14 cellular contexts compared by ENCODE assay signal in genomic region chr19:45590300-45591003, GRCh38. TPM values are rescaled to one million over a fixed set of nuclear protein-coding genes. Genes with fewer than 3 reads are reported as not detected.
DNase-seq lines count a peak whose midpoint lies in the region; ATAC-seq, FAIRE-seq and TF ChIP-seq lines count a peak whose summit lies in the region.
"Had no signal": no experiment of that assay in that cellular context is flagged by ENCODE, and none has a peak within 500 bp of the region (broad histone marks: within the 10 kb centered on the region; RNA-seq: fewer than 3 reads in every experiment).

No MANE protein-coding gene starts in this region.

- H3K27ac ChIP-seq in C4-2B (peak overlapping the region; percentile 8; the same call in 1 of the 2 replicates), HEK293 (ENCODE audit: extremely low read depth, low read depth, low read length) (no peak overlapping the region), astrocyte (ENCODE audit: low read depth, low read length) (no peak overlapping the region)
- H3K27ac ChIP-seq: RWPE1, SJSA1 had no signal

- no peaks in the 10 kb centered on the region for H3K36me3 Mint-ChIP-seq in astrocyte (ENCODE audit: low read depth, unreplicated experiment)
- H3K36me3 Mint-ChIP-seq in neural crest cell (ENCODE audit: low read depth) = no peaks in the 10 kb centered on the region
- H3K36me3 Mint-ChIP-seq: CD4-positive, alpha-beta memory T cell had no signal

- H3K27ac Mint-ChIP-seq in astrocyte (ENCODE audit: unreplicated experiment) (no peak overlapping the region), neural crest cell (ENCODE audit: unreplicated experiment) (no peak overlapping the region)

- TF ChIP-seq CTCF in C4-2B (conservative IDR thresholded peaks at IDR 0.05) (no peak), HEK293 (tag by site-specific recombination; IDR thresholded peaks at IDR 0.05) (no peak), astrocyte (IDR thresholded peaks at IDR 0.05; ENCODE audit: insufficient read depth, low read depth, low read length) (no peak), neural crest cell (conservative IDR thresholded peaks at IDR 0.05) (no peak)

- H3K9me3 ChIP-seq in HEK293 (ENCODE audit: control insufficient read depth, insufficient read depth, low read depth, low read length) (no peaks in the 10 kb centered on the region), astrocyte (ENCODE audit: insufficient read depth, low read depth, low read length) (no peaks in the 10 kb centered on the region)
- H3K9me3 ChIP-seq: BE2C, SJSA1 had no signal

- no peak overlapping the region for H2AFZ ChIP-seq in astrocyte (ENCODE audit: low read depth, low read length)

- ATAC-seq in Right ventricle myocardium superior (ENCODE audit: poor library complexity) = no peak

- peak overlapping the region; percentile 11 for H3K4me2 ChIP-seq in astrocyte (ENCODE audit: low read length)

- peaks cover 2% of the 10 kb centered on the region for H3K9me3 Mint-ChIP-seq in astrocyte (ENCODE audit: unreplicated experiment)
- no peaks in the 10 kb centered on the region for H3K9me3 Mint-ChIP-seq in neural crest cell

- intact Hi-C loops in Right ventricle myocardium superior (cut with DNase I) = no loop called here

- H3K27me3 Mint-ChIP-seq in astrocyte (ENCODE audit: low read depth, unreplicated experiment) (peaks cover 4% of the 10 kb centered on the region), neural crest cell (ENCODE audit: low read depth) (peaks cover 55% of the 10 kb centered on the region)

- H3K27me3 ChIP-seq in astrocyte (ENCODE audit: insufficient read depth, low read length) = no peaks in the 10 kb centered on the region
- H3K27me3 ChIP-seq: BE2C, SJSA1 had no signal

- no peaks in the 10 kb centered on the region for H3K79me2 ChIP-seq in astrocyte (ENCODE audit: insufficient read depth, low read length)

- no peak for FAIRE-seq in astrocyte (lab: Jason Lieb, UNC)

- DNase-seq in astrocyte (ENCODE audit: low read depth) = no peak
- no peak for DNase-seq in neural crest cell (ENCODE audit: low read depth, low spot score)
- no peak for DNase-seq in Right ventricle myocardium superior
- no peak for DNase-seq in ureter (ENCODE audit: low spot score)
- DNase-seq in T-helper 9 cell = no peak
- DNase-seq: HCEC 1CT, NCI-H187 treated with DMSO at 0.1 percent for 48 hours had no signal

- no peak overlapping the region for H3K4me3 Mint-ChIP-seq in astrocyte (ENCODE audit: unreplicated experiment)
- H3K4me3 Mint-ChIP-seq in neural crest cell = peak overlapping the region; percentile 8
- H3K4me3 Mint-ChIP-seq: CD4-positive, alpha-beta memory T cell had no signal

- no peaks in the 10 kb centered on the region for H4K20me1 ChIP-seq in astrocyte (ENCODE audit: insufficient read depth, low read length)

- no peak overlapping the region for H3K9ac ChIP-seq in astrocyte (ENCODE audit: low read length)

- no peaks in the 10 kb centered on the region for H3K4me1 Mint-ChIP-seq in astrocyte (ENCODE audit: low read depth, unreplicated experiment)
- no peaks in the 10 kb centered on the region for H3K4me1 Mint-ChIP-seq in neural crest cell

- H3K4me1 ChIP-seq in HEK293 (ENCODE audit: control insufficient read depth, insufficient read depth, low read length) (peaks cover under 1% of the 10 kb centered on the region; the same call in 1 of the 2 replicates), astrocyte (ENCODE audit: insufficient read depth, low read length) (no peaks in the 10 kb centered on the region)
- H3K4me1 ChIP-seq: BE2C had no signal

- no peaks in the 10 kb centered on the region for H3K36me3 ChIP-seq in HEK293 (ENCODE audit: control insufficient read depth in 2 of 2, insufficient read depth in 1 of 2, low read length in 2 of 2)
- H3K36me3 ChIP-seq in astrocyte (ENCODE audit: insufficient read depth, low read length) = no peaks in the 10 kb centered on the region
- H3K36me3 ChIP-seq: BE2C, SJSA1 had no signal

- no peak overlapping the region for H3K4me3 ChIP-seq in HEK293 (ENCODE audit: low read depth, low read length)
- no peak overlapping the region for H3K4me3 ChIP-seq in astrocyte (ENCODE audit: insufficient read depth, low read depth, low read length)
- H3K4me3 ChIP-seq: SJSA1 had no signal

- CTCF ChIA-PET in HEK293 (lab: Yijun Ruan, JAX) = interaction anchor here (0.6 to 2.6 kb wide), 7 partner anchors 15 to 208 kb away, joined by 3 to 36 read pairs (median 5); partner anchors contain the start of gene QPCTL

- POLR2A ChIA-PET in HEK293 (lab: Yijun Ruan, JAX) = interaction anchor here (1.2 kb wide), 1 partner anchor 51 kb away, joined by 3 read pairs; no protein-coding TSS in a partner anchor

TF ChIP-seq in HEK293, 187 proteins besides CTCF, POLR2A, EP300 and RAD21:
- TF ChIP-seq ZNF121 (tag by site-specific recombination; IDR thresholded peaks at IDR 0.05) (peak; percentile 42; the same call in 1 of the 2 replicates), KLF9 (tag by site-specific recombination; IDR thresholded peaks at IDR 0.05; ENCODE audit: low read depth) (no peak), ZNF544 (tag by site-specific recombination; IDR thresholded peaks at IDR 0.05) (no peak)

RNA-seq across cellular contexts. Expression of gene OPA3, which starts 5.8 kb away (rescaled TPM):
- 12.4 and 12.8 TPM in 2 replicates for total RNA-seq in astrocyte
- 14.8 and 15.7 TPM in 2 replicates for total RNA-seq in neural crest cell
- total RNA-seq in Right ventricle myocardium superior = 22.8 TPM
- 21.1 TPM for total RNA-seq in ureter

RNA-seq across cellular contexts. Expression of gene GPR4, which starts 11.6 kb away (rescaled TPM):
- total RNA-seq in astrocyte (0.14 and 0.30 TPM in 2 replicates), neural crest cell (not detected in 2 replicates), Right ventricle myocardium superior (5.3 TPM), ureter (5.1 TPM)
- total RNA-seq: Calu3; CD4-positive, alpha-beta memory T cell; SJSA1 had no signal

RNA-seq across cellular contexts. Expression of gene EML2, which starts 48.7 kb away (rescaled TPM):
- total RNA-seq in astrocyte (24.6 and 27.8 TPM in 2 replicates), neural crest cell (15.0 and 20.2 TPM in 2 replicates), Right ventricle myocardium superior (30.6 TPM), ureter (97.7 TPM)
